1 cellular context compared by ENCODE assay signal in genomic region chr2:241902357-241902991, GRCh38.
TF ChIP-seq lines count a peak whose summit lies in the region.

No MANE protein-coding gene starts in this region.

TF ChIP-seq in GM23338, 12 proteins besides CTCF, POLR2A, EP300 and RAD21 (continued from another document):
- TF ChIP-seq, protein P1, sequence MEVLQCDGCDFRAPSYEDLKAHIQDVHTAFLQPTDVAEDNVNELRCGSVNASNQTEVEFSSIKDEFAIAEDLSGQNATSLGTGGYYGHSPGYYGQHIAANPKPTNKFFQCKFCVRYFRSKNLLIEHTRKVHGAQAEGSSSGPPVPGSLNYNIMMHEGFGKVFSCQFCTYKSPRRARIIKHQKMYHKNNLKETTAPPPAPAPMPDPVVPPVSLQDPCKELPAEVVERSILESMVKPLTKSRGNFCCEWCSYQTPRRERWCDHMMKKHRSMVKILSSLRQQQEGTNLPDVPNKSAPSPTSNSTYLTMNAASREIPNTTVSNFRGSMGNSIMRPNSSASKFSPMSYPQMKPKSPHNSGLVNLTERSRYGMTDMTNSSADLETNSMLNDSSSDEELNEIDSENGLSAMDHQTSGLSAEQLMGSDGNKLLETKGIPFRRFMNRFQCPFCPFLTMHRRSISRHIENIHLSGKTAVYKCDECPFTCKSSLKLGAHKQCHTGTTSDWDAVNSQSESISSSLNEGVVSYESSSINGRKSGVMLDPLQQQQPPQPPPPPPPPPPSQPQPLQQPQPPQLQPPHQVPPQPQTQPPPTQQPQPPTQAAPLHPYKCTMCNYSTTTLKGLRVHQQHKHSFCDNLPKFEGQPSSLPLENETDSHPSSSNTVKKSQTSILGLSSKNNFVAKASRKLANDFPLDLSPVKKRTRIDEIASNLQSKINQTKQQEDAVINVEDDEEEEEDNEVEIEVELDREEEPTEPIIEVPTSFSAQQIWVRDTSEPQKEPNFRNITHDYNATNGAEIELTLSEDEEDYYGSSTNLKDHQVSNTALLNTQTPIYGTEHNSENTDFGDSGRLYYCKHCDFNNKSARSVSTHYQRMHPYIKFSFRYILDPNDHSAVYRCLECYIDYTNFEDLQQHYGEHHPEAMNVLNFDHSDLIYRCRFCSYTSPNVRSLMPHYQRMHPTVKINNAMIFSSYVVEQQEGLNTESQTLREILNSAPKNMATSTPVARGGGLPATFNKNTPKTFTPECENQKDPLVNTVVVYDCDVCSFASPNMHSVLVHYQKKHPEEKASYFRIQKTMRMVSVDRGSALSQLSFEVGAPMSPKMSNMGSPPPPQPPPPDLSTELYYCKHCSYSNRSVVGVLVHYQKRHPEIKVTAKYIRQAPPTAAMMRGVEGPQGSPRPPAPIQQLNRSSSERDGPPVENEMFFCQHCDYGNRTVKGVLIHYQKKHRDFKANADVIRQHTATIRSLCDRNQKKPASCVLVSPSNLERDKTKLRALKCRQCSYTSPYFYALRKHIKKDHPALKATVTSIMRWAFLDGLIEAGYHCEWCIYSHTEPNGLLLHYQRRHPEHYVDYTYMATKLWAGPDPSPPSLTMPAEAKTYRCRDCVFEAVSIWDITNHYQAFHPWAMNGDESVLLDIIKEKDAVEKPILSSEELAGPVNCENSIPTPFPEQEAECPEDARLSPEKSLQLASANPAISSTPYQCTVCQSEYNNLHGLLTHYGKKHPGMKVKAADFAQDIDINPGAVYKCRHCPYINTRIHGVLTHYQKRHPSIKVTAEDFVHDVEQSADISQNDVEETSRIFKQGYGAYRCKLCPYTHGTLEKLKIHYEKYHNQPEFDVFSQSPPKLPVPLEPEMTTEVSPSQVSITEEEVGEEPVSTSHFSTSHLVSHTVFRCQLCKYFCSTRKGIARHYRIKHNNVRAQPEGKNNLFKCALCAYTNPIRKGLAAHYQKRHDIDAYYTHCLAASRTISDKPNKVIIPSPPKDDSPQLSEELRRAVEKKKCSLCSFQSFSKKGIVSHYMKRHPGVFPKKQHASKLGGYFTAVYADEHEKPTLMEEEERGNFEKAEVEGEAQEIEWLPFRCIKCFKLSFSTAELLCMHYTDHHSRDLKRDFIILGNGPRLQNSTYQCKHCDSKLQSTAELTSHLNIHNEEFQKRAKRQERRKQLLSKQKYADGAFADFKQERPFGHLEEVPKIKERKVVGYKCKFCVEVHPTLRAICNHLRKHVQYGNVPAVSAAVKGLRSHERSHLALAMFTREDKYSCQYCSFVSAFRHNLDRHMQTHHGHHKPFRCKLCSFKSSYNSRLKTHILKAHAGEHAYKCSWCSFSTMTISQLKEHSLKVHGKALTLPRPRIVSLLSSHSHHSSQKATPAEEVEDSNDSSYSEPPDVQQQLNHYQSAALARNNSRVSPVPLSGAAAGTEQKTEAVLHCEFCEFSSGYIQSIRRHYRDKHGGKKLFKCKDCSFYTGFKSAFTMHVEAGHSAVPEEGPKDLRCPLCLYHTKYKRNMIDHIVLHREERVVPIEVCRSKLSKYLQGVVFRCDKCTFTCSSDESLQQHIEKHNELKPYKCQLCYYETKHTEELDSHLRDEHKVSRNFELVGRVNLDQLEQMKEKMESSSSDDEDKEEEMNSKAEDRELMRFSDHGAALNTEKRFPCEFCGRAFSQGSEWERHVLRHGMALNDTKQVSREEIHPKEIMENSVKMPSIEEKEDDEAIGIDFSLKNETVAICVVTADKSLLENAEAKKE (CRISPR knock-in tag; IDR thresholded peaks at IDR 0.05): no peak
- TF ChIP-seq, protein P2, sequence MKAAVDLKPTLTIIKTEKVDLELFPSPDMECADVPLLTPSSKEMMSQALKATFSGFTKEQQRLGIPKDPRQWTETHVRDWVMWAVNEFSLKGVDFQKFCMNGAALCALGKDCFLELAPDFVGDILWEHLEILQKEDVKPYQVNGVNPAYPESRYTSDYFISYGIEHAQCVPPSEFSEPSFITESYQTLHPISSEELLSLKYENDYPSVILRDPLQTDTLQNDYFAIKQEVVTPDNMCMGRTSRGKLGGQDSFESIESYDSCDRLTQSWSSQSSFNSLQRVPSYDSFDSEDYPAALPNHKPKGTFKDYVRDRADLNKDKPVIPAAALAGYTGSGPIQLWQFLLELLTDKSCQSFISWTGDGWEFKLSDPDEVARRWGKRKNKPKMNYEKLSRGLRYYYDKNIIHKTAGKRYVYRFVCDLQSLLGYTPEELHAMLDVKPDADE (IDR thresholded peaks at IDR 0.05): no peak
- TF ChIP-seq POLR2AphosphoS5 (IDR thresholded peaks at IDR 0.05; ENCODE audit: low read depth) (no peak), ZNF114 (CRISPR knock-in tag; IDR thresholded peaks at IDR 0.05) (no peak), NANOG (IDR thresholded peaks at IDR 0.05; ENCODE audit: borderline replicate concordance) (no peak), ZNF331 (CRISPR knock-in tag; IDR thresholded peaks at IDR 0.05; ENCODE audit: low read depth) (no peak), CREB1 (CRISPR knock-in tag; IDR thresholded peaks at IDR 0.05; ENCODE audit: low read depth) (no peak), EZH2phosphoT487 (IDR thresholded peaks at IDR 0.05; ENCODE audit: unreplicated experiment) (no peak)
- TF ChIP-seq, protein P3, sequence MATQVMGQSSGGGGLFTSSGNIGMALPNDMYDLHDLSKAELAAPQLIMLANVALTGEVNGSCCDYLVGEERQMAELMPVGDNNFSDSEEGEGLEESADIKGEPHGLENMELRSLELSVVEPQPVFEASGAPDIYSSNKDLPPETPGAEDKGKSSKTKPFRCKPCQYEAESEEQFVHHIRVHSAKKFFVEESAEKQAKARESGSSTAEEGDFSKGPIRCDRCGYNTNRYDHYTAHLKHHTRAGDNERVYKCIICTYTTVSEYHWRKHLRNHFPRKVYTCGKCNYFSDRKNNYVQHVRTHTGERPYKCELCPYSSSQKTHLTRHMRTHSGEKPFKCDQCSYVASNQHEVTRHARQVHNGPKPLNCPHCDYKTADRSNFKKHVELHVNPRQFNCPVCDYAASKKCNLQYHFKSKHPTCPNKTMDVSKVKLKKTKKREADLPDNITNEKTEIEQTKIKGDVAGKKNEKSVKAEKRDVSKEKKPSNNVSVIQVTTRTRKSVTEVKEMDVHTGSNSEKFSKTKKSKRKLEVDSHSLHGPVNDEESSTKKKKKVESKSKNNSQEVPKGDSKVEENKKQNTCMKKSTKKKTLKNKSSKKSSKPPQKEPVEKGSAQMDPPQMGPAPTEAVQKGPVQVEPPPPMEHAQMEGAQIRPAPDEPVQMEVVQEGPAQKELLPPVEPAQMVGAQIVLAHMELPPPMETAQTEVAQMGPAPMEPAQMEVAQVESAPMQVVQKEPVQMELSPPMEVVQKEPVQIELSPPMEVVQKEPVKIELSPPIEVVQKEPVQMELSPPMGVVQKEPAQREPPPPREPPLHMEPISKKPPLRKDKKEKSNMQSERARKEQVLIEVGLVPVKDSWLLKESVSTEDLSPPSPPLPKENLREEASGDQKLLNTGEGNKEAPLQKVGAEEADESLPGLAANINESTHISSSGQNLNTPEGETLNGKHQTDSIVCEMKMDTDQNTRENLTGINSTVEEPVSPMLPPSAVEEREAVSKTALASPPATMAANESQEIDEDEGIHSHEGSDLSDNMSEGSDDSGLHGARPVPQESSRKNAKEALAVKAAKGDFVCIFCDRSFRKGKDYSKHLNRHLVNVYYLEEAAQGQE (IDR thresholded peaks at IDR 0.05; ENCODE audit: unreplicated experiment): no peak
